In genomic region chr6:33570806-33571636, GRCh38 we compare ENCODE assay signal across 8 cellular contexts. TPM values are rescaled to one million over a fixed set of nuclear protein-coding genes. Genes with fewer than 3 reads are reported as not detected.
DNase-seq lines count a peak whose midpoint lies in the region; ATAC-seq and TF ChIP-seq lines count a peak whose summit lies in the region.

No MANE protein-coding gene starts in this region.

- no peaks in the 10 kb centered on the region for H3K9me3 Mint-ChIP-seq in dendritic cell treated with granulocyte-macrophage colony-stimulating factor and Interleukin-4, amounts not matched to agents 40 ng/mL and 50 ng/mL, for 4 days

- intact Hi-C loops in dendritic cell treated with granulocyte-macrophage colony-stimulating factor and Interleukin-4, amounts not matched to agents 40 ng/mL and 50 ng/mL, for 4 days (cut with micrococcal nuclease) = loop anchor here (5.0 kb wide), 1 partner anchor 119 kb away; the partner anchor contains the start of gene ZBTB9
- intact Hi-C loops in lower leg skin (cut with DNase I; ENCODE audit: low total_unique reads) = no loop called here

- H3K4me1 Mint-ChIP-seq in dendritic cell treated with granulocyte-macrophage colony-stimulating factor and Interleukin-4, amounts not matched to agents 40 ng/mL and 50 ng/mL, for 4 days (ENCODE audit: low read depth) = peaks cover 30% of the 10 kb centered on the region

- TF ChIP-seq CTCF in lower leg skin (IDR thresholded peaks at IDR 0.05) = no peak

- peaks cover 24% of the 10 kb centered on the region for H3K4me1 ChIP-seq in BLaER1

- H3K4me3 ChIP-seq in BLaER1 (peak overlapping the region; percentile 64), lower leg skin (ENCODE audit: low read depth, poor library complexity, severe bottlenecking) (peak overlapping the region; percentile 57)

- H4K20me1 ChIP-seq in BLaER1 = no peaks in the 10 kb centered on the region

- H3K27me3 ChIP-seq in BLaER1 = no peaks in the 10 kb centered on the region

- H3K4me2 ChIP-seq in BLaER1 = peak overlapping the region; percentile 92

- WGBS in lower leg skin, 2 donors = 1 to 2% methylated on average over 32 to 40 of the region's 44 CpGs

- ATAC-seq in HG03439 (IDR thresholded peaks at IDR 0.05; ENCODE audit: unreplicated experiment) = peak; percentile 78

- peaks cover 75% of the 10 kb centered on the region for H3K36me3 Mint-ChIP-seq in dendritic cell treated with granulocyte-macrophage colony-stimulating factor and Interleukin-4, amounts not matched to agents 40 ng/mL and 50 ng/mL, for 4 days (ENCODE audit: low read depth)

- H3K9ac ChIP-seq in BLaER1 = peak overlapping the region; percentile 69

- H3K27ac Mint-ChIP-seq in dendritic cell treated with granulocyte-macrophage colony-stimulating factor and Interleukin-4, amounts not matched to agents 40 ng/mL and 50 ng/mL, for 4 days = peak overlapping the region; percentile 93

- DNase-seq in GM19240 (ENCODE audit: insufficient read length, low spot score) (peak; percentile 98), NCI-H69 (lab: John Stamatoyannopoulos, UW) (peak; percentile 92), lower leg skin (ENCODE audit: low spot score in 2 of 2) (peak; percentile 76 to 95)
- DNase-seq in activated CD4-positive, alpha-beta T cell treated with anti-CD3 and anti-CD28 coated beads, Interleukin-2, amount 50 U/mL, for 24 hours (ENCODE audit: low read depth in 1 of 2, low spot score in 1 of 2) = peak; percentile 78 to 89
- peak; percentile 89 to 90 for DNase-seq in stimulated activated CD4-positive, alpha-beta T cell treated with anti-CD3 and anti-CD28 coated beads, Interleukin-4, amount 100 ng/mL, for 48 hours (ENCODE audit: low read depth in 2 of 2)

- no peak for TF ChIP-seq POLR2A in lower leg skin (IDR thresholded peaks at IDR 0.05)

- H3K27ac ChIP-seq in BLaER1 = peak overlapping the region; percentile 75

- H3K4me3 Mint-ChIP-seq in dendritic cell treated with granulocyte-macrophage colony-stimulating factor and Interleukin-4, amounts not matched to agents 40 ng/mL and 50 ng/mL, for 4 days = peak overlapping the region; percentile 87

- H3K36me3 ChIP-seq in BLaER1 = peaks cover 49% of the 10 kb centered on the region

- H3K9me3 ChIP-seq in BLaER1 = no peaks in the 10 kb centered on the region

- no peaks in the 10 kb centered on the region for H3K27me3 Mint-ChIP-seq in dendritic cell treated with granulocyte-macrophage colony-stimulating factor and Interleukin-4, amounts not matched to agents 40 ng/mL and 50 ng/mL, for 4 days

RNA-seq across cellular contexts. Expression of gene BAK1, which starts 9.1 kb away (rescaled TPM):
- 10 to 100 TPM; 19.7 to 26.6 (median 22.2) TPM for total RNA-seq in lower leg skin

RNA-seq across cellular contexts. Expression of gene ITPR3, which starts 50.1 kb away (rescaled TPM):
- 100 to 1,000 TPM; 161 to 265 (median 197) TPM for total RNA-seq in lower leg skin

Comparison
In these comparisons a context has a peak if more than half of its experiments do, and no peak if none do; other contexts are left out.
1. Peak in every context shown above with its lines: DNase-seq, ATAC-seq, H3K4me3 ChIP-seq and H3K27ac ChIP-seq.